Comparison of ENCODE assay signal across 11 cellular contexts in genomic region chr20:44805991-44806729, GRCh38. TPM values are rescaled to one million over a fixed set of nuclear protein-coding genes. Genes with fewer than 3 reads are reported as not detected.
DNase-seq lines count a peak whose midpoint lies in the region; ATAC-seq and TF ChIP-seq lines count a peak whose summit lies in the region.
"Had no signal": no experiment of that assay in that cellular context is flagged by ENCODE, and none has a peak within 500 bp of the region (broad histone marks: within the 10 kb centered on the region; RNA-seq: fewer than 3 reads in every experiment).

No MANE protein-coding gene starts in this region.

- no peak overlapping the region for H3K27ac Mint-ChIP-seq in activated CD8-positive, alpha-beta memory T cell treated with anti-CD3 and anti-CD28 coated beads, Interleukin-2, amount 10 ng/mL, durations not matched to agents 7 days and 5 days
- H3K27ac Mint-ChIP-seq: CD4-positive, alpha-beta memory T cell; stimulated activated naive CD8-positive, alpha-beta T cell treated with anti-CD3 and anti-CD28 coated beads, Interleukin-15, amount 100 ng/mL, for 72 hours had no signal

- ATAC-seq in GM18498 (IDR thresholded peaks at IDR 0.05; ENCODE audit: unreplicated experiment), result no peak
- no peak for ATAC-seq in activated CD8-positive, alpha-beta memory T cell treated with anti-CD3 and anti-CD28 coated beads, Interleukin-2, amount 10 ng/mL, durations not matched to agents 7 days and 5 days
- ATAC-seq: stimulated activated naive CD8-positive, alpha-beta T cell treated with anti-CD3 and anti-CD28 coated beads, Interleukin-15, amount 100 ng/mL, for 72 hours had no signal

- peaks cover 60% of the 10 kb centered on the region for H3K27me3 Mint-ChIP-seq in activated CD8-positive, alpha-beta memory T cell treated with anti-CD3 and anti-CD28 coated beads, Interleukin-2, amount 10 ng/mL, durations not matched to agents 7 days and 5 days

- no peaks in the 10 kb centered on the region for H3K9me3 Mint-ChIP-seq in activated CD8-positive, alpha-beta memory T cell treated with anti-CD3 and anti-CD28 coated beads, Interleukin-2, amount 10 ng/mL, durations not matched to agents 7 days and 5 days (ENCODE audit: low read depth)
- H3K9me3 Mint-ChIP-seq: stimulated activated naive CD8-positive, alpha-beta T cell treated with anti-CD3 and anti-CD28 coated beads, Interleukin-15, amount 100 ng/mL, for 72 hours had no signal

- peaks cover 4% of the 10 kb centered on the region for H3K4me1 Mint-ChIP-seq in activated CD8-positive, alpha-beta memory T cell treated with anti-CD3 and anti-CD28 coated beads, Interleukin-2, amount 10 ng/mL, durations not matched to agents 7 days and 5 days

- no peak overlapping the region for H3K4me3 ChIP-seq in AG09309 (ENCODE audit: control insufficient read depth, low read depth, low read length)
- H3K4me3 ChIP-seq in cardiac fibroblast (replicated peaks in 1 of 2; ENCODE audit: low read depth in 2 of 2, low read length in 2 of 2), result no peak overlapping the region

- no peak overlapping the region for H3K4me3 Mint-ChIP-seq in activated CD8-positive, alpha-beta memory T cell treated with anti-CD3 and anti-CD28 coated beads, Interleukin-2, amount 10 ng/mL, durations not matched to agents 7 days and 5 days
- H3K4me3 Mint-ChIP-seq: CD4-positive, alpha-beta memory T cell; stimulated activated naive CD8-positive, alpha-beta T cell treated with anti-CD3 and anti-CD28 coated beads, Interleukin-15, amount 100 ng/mL, for 72 hours had no signal

- H3K36me3 Mint-ChIP-seq in activated CD8-positive, alpha-beta memory T cell treated with anti-CD3 and anti-CD28 coated beads, Interleukin-2, amount 10 ng/mL, durations not matched to agents 7 days and 5 days, result no peaks in the 10 kb centered on the region
- H3K36me3 Mint-ChIP-seq: CD4-positive, alpha-beta memory T cell had no signal

- DNase-seq in AG09309 (ENCODE audit: low read depth), result peak; percentile 32
- peak; percentile 50 for DNase-seq in HS-27A (ENCODE audit: low read depth)
- DNase-seq in cardiac fibroblast (ENCODE audit: low read depth in 2 of 2), result peak; percentile 12 to 89
- DNase-seq in medulla oblongata (ENCODE audit: extremely low spot score), result peak; percentile 17
- DNase-seq in activated CD8-positive, alpha-beta memory T cell treated with anti-CD3 and anti-CD28 coated beads, Interleukin-2, amount 10 ng/mL, durations not matched to agents 7 days and 5 days, result no peak
- no peak for DNase-seq in DMS153 (lab: John Stamatoyannopoulos, UW)
- no peak for DNase-seq in activated CD4-positive, alpha-beta T cell treated with anti-CD3 and anti-CD28 coated beads, Interleukin-2, amount 50 U/mL, for 48 hours
- DNase-seq: CD4-positive, alpha-beta memory T cell; stimulated activated naive CD8-positive, alpha-beta T cell treated with anti-CD3 and anti-CD28 coated beads, Interleukin-15, amount 100 ng/mL, for 72 hours had no signal

- TF ChIP-seq CTCF in AG09309 (IDR thresholded peaks at IDR 0.05; ENCODE audit: control insufficient read depth, insufficient read depth, low read depth, low read length, missing control alignments) (no peak), cardiac fibroblast (IDR thresholded peaks at IDR 0.05; ENCODE audit: low read depth, low read length) (no peak)

- CTCF ChIA-PET in activated CD8-positive, alpha-beta memory T cell treated with anti-CD3 and anti-CD28 coated beads, Interleukin-2, amount 10 ng/mL, durations not matched to agents 7 days and 5 days (lab: Charles Lee), result no interaction called here

RNA-seq across cellular contexts. Expression of gene RIMS4, which starts 4.2 kb away (rescaled TPM):
- not detected for total RNA-seq in activated CD8-positive, alpha-beta memory T cell treated with anti-CD3 and anti-CD28 coated beads, Interleukin-2, amount 10 ng/mL, durations not matched to agents 7 days and 5 days
- total RNA-seq: CD4-positive, alpha-beta memory T cell; dermis microvascular lymphatic vessel endothelial cell had no signal

Comparison
In these comparisons a context has a peak if more than half of its experiments do, and no peak if none do; other contexts are left out.
1. DNase-seq: peak in AG09309 (single experiment), HS-27A (single experiment), cardiac fibroblast (2 of 2) and medulla oblongata (single experiment); none in activated CD8-positive, alpha-beta memory T cell treated with anti-CD3 and anti-CD28 coated beads, Interleukin-2, amount 10 ng/mL, durations not matched to agents 7 days and 5 days (single experiment), DMS153 (single experiment) and activated CD4-positive, alpha-beta T cell treated with anti-CD3 and anti-CD28 coated beads, Interleukin-2, amount 50 U/mL, for 48 hours (0 of 2).